ENCODE assay signal across 1 cellular context in genomic region chr6:9535106-9535505, GRCh38.
TF ChIP-seq lines count a peak whose summit lies in the region.

No MANE protein-coding gene starts in this region.

TF ChIP-seq in A549, 52 proteins besides CTCF, POLR2A, EP300 and RAD21 (continued from another document):
- no peak for TF ChIP-seq HOXA7 (CRISPR knock-in tag; IDR thresholded peaks at IDR 0.05)
- TF ChIP-seq NFE2L2 (conservative IDR thresholded peaks at IDR 0.05; ENCODE audit: low read length), result no peak
- no peak for TF ChIP-seq POLR2AphosphoS2 (conservative IDR thresholded peaks at IDR 0.05; ENCODE audit: low read length)
- TF ChIP-seq ZFP36 (IDR thresholded peaks at IDR 0.05; ENCODE audit: borderline replicate concordance, partially characterized antibody), result no peak
- TF ChIP-seq RCOR1 (IDR thresholded peaks at IDR 0.05; ENCODE audit: low read depth, low read length), result no peak
